ENCODE assay signal across 11 cellular contexts in genomic region chr10:4812952-4813351, GRCh38. TPM values are rescaled to one million over a fixed set of nuclear protein-coding genes. Genes with fewer than 3 reads are reported as not detected.
DNase-seq lines count a peak whose midpoint lies in the region; ATAC-seq and TF ChIP-seq lines count a peak whose summit lies in the region.
"Had no signal": no experiment of that assay in that cellular context is flagged by ENCODE, and none has a peak within 500 bp of the region (broad histone marks: within the 10 kb centered on the region; RNA-seq: fewer than 3 reads in every experiment).

No MANE protein-coding gene starts in this region.

- ATAC-seq in Panc1 (peak; percentile 80; the same call in 1 of the 2 replicates), HG03442 (IDR thresholded peaks at IDR 0.05; ENCODE audit: unreplicated experiment) (no peak), left colon (no peak)
- ATAC-seq: activated CD8-positive, alpha-beta T cell treated with anti-CD3 and anti-CD28 coated beads for 36 hours; heart right ventricle; natural killer cell treated with Interleukin-12 subunit alpha and Interleukin-12 subunit beta and Interleukin-15 and Interleukin-18, amount 100 ng/mL, for 72 hours had no signal

- no peaks in the 10 kb centered on the region for H3K27me3 ChIP-seq in Panc1 (ENCODE audit: control insufficient read depth, insufficient read depth, low read length)
- H3K27me3 ChIP-seq in osteoblast (ENCODE audit: insufficient read depth, low read length): no peaks in the 10 kb centered on the region
- H3K27me3 ChIP-seq: heart right ventricle had no signal

- POLR2A ChIA-PET in Panc1 (lab: Charles Lee): no interaction called here

- peak overlapping the region; percentile 67 for H3K27ac ChIP-seq in Panc1 (ENCODE audit: low read length)
- peak overlapping the region; percentile 77 for H3K27ac ChIP-seq in osteoblast (ENCODE audit: low read depth, low read length)
- no peak overlapping the region for H3K27ac ChIP-seq in coronary artery
- H3K27ac ChIP-seq: heart right ventricle had no signal

- intact Hi-C loops in Panc1 (cut with micrococcal nuclease; ENCODE audit: unreplicated experiment) (no loop called here), left colon (cut with DNase I, micrococcal nuclease) (no loop called here)

- in situ Hi-C loops in Panc1 (cut with HindIII; ENCODE audit: low pct_unique_long_range_greater_than_20kb, low sequenced_read_pairs): no loop called here

- TF ChIP-seq CTCF in Panc1 (IDR thresholded peaks at IDR 0.05): no peak
- TF ChIP-seq CTCF in epithelial cell of esophagus (IDR thresholded peaks at IDR 0.05; ENCODE audit: insufficient read depth, low read depth, low read length, missing control alignments): no peak
- no peak for TF ChIP-seq CTCF in osteoblast (IDR thresholded peaks at IDR 0.05; ENCODE audit: extremely low read depth, low read depth, low read length)
- TF ChIP-seq CTCF in coronary artery (IDR thresholded peaks at IDR 0.05): no peak

- no TSS peak for BruUV-seq in Panc1 (replicated peaks; lab: Mats Ljungman, UMichigan)

- no peak overlapping the region for H2AFZ ChIP-seq in osteoblast (ENCODE audit: low read length)

- H3K79me2 ChIP-seq in osteoblast (ENCODE audit: insufficient read depth, low read length): no peaks in the 10 kb centered on the region

- H3K36me3 ChIP-seq in Panc1 (ENCODE audit: control insufficient read depth, insufficient read depth, low read length) (no peaks in the 10 kb centered on the region), osteoblast (ENCODE audit: insufficient read depth, low read length) (no peaks in the 10 kb centered on the region)
- H3K36me3 ChIP-seq: heart right ventricle had no signal

- H3K4me1 ChIP-seq in Panc1 (ENCODE audit: control insufficient read depth, insufficient read depth, low read length) (peaks cover 7% of the 10 kb centered on the region), osteoblast (ENCODE audit: insufficient read depth, low read length) (peaks cover 26% of the 10 kb centered on the region)

- DNase-seq in ELR (ENCODE audit: low read depth) (peak; percentile 99), Panc1 (ENCODE audit: low read depth, low spot score) (peak; percentile 30), epithelial cell of esophagus (ENCODE audit: low read depth) (peak; percentile 93), osteoblast (ENCODE audit: insufficient read length, low spot score, missing footprints) (peak; percentile 85), coronary artery (ENCODE audit: low spot score) (no peak), left colon (no peak)
- DNase-seq: activated CD8-positive, alpha-beta T cell treated with anti-CD3 and anti-CD28 coated beads for 36 hours; heart right ventricle; stimulated activated CD4-positive, alpha-beta T cell treated with anti-CD3 and anti-CD28 coated beads, Interleukin-1b, Interleukin-23, amount 100 ng/mL, for 48 hours had no signal

- no peak overlapping the region for H3K4me3 ChIP-seq in Panc1 (ENCODE audit: low read depth in 2 of 2, low read length in 2 of 2)
- H3K4me3 ChIP-seq in epithelial cell of esophagus (ENCODE audit: low read length): no peak overlapping the region
- H3K4me3 ChIP-seq in osteoblast (ENCODE audit: insufficient read depth, low read length): no peak overlapping the region
- no peak overlapping the region for H3K4me3 ChIP-seq in coronary artery
- H3K4me3 ChIP-seq: heart right ventricle had no signal

- H4K20me1 ChIP-seq in osteoblast (ENCODE audit: insufficient read depth, low read length): no peaks in the 10 kb centered on the region

- H3K9me3 ChIP-seq in Panc1 (ENCODE audit: control insufficient read depth, insufficient read depth, low read depth, low read length) (no peaks in the 10 kb centered on the region; the same call in 1 of the 2 replicates), osteoblast (ENCODE audit: low read depth, low read length) (no peaks in the 10 kb centered on the region)
- H3K9me3 ChIP-seq: heart right ventricle had no signal

- H3K4me2 ChIP-seq in osteoblast (ENCODE audit: insufficient read depth, low read length): no peak overlapping the region

- CTCF ChIA-PET in Panc1 (lab: Charles Lee): no interaction called here

RNA-seq across cellular contexts. Expression of gene AKR1E2, which starts 13.1 kb away (rescaled TPM):
- total RNA-seq in Panc1 (2021; ENCODE audit: unreplicated experiment) (4.7 TPM), osteoblast (15.6 and 17.7 TPM in 2 replicates), left colon (1 to 10 TPM; 4.8 to 5.7 TPM)
- 5.5 TPM for polyA plus RNA-seq in Panc1 (2012; ENCODE audit: insufficient read length)

Comparison
In these comparisons a context has a peak if more than half of its experiments do, and no peak if none do; other contexts are left out.
1. DNase-seq: peak in ELR (single experiment), Panc1 (single experiment), epithelial cell of esophagus (single experiment) and osteoblast (single experiment); none in coronary artery (single experiment) and left colon (0 of 2).
2. H3K27ac ChIP-seq: peak in Panc1 (single experiment) and osteoblast (single experiment); none in coronary artery (0 of 2).